Comparison of ENCODE assay signal across 8 cellular contexts in genomic region chr2:196170681-196171247, GRCh38. TPM values are rescaled to one million over a fixed set of nuclear protein-coding genes. Genes with fewer than 3 reads are reported as not detected.
DNase-seq lines count a peak whose midpoint lies in the region; ATAC-seq and TF ChIP-seq lines count a peak whose summit lies in the region.

No MANE protein-coding gene starts in this region.

- H3K27ac Mint-ChIP-seq in IgD-negative memory B cell (peak overlapping the region; percentile 97 to 99 (median 98)), natural killer cell (peak overlapping the region; percentile 95 to 96)
- H3K27ac Mint-ChIP-seq in activated CD8-positive, alpha-beta T cell treated with anti-CD3 and anti-CD28 coated beads for 36 hours = peak overlapping the region; percentile 91

- H3K4me3 ChIP-seq in DOHH2 (ENCODE audit: low read length) = peak overlapping the region; percentile 76
- peak overlapping the region; percentile 83 to 87 for H3K4me3 ChIP-seq in esophagus (ENCODE audit: low read depth in 1 of 2, low read length in 2 of 2)

- peaks cover 19% of the 10 kb centered on the region for H4K20me1 ChIP-seq in DOHH2 (ENCODE audit: control insufficient read depth, insufficient read depth, low read depth, low read length)

- TF ChIP-seq CTCF in DOHH2 (IDR thresholded peaks at IDR 0.05; ENCODE audit: low read depth, low read length, poor library complexity, severe bottlenecking) = no peak
- TF ChIP-seq CTCF in activated CD8-positive, alpha-beta T cell treated with anti-CD3 and anti-CD28 coated beads for 36 hours (IDR thresholded peaks at IDR 0.05) = no peak
- TF ChIP-seq CTCF in natural killer cell (IDR thresholded peaks at IDR 0.05) = no peak
- TF ChIP-seq CTCF in GM10266 (IDR thresholded peaks at IDR 0.05; ENCODE audit: control insufficient read depth, insufficient read depth, low read depth, missing control alignments) = no peak

- no peaks in the 10 kb centered on the region for H3K9me3 Mint-ChIP-seq in IgD-negative memory B cell
- no peaks in the 10 kb centered on the region for H3K9me3 Mint-ChIP-seq in activated CD8-positive, alpha-beta T cell treated with anti-CD3 and anti-CD28 coated beads for 36 hours
- H3K9me3 Mint-ChIP-seq in natural killer cell = no peaks in the 10 kb centered on the region

- H3K27ac ChIP-seq in DOHH2 (ENCODE audit: low read depth, low read length) = peak overlapping the region; percentile 84
- peak overlapping the region; percentile 87 to 90 for H3K27ac ChIP-seq in esophagus (ENCODE audit: low read depth in 2 of 2, low read length in 1 of 2)

- H3K79me2 ChIP-seq in DOHH2 (ENCODE audit: control insufficient read depth, low read length) = peaks cover 94% of the 10 kb centered on the region

- intact Hi-C loops in activated CD8-positive, alpha-beta T cell treated with anti-CD3 and anti-CD28 coated beads for 36 hours (cut with micrococcal nuclease) = loop anchor here (5.0 to 10.0 kb wide), 2 partner anchors 92 to 516 kb away; partner anchors contain the start of gene SLC39A10
- intact Hi-C loops in natural killer cell (cut with micrococcal nuclease) = loop anchor here (1.0 kb wide), 1 partner anchor 8 kb away; no protein-coding TSS in a partner anchor

- H3K36me3 Mint-ChIP-seq in IgD-negative memory B cell = peaks cover 9% of the 10 kb centered on the region
- peaks cover 63% of the 10 kb centered on the region for H3K36me3 Mint-ChIP-seq in activated CD8-positive, alpha-beta T cell treated with anti-CD3 and anti-CD28 coated beads for 36 hours (ENCODE audit: low read depth)
- peaks cover 8% of the 10 kb centered on the region for H3K36me3 Mint-ChIP-seq in natural killer cell

- H3K9me3 ChIP-seq in DOHH2 (ENCODE audit: control insufficient read depth, insufficient read depth, low read length) (no peaks in the 10 kb centered on the region), esophagus (ENCODE audit: control insufficient read depth in 2 of 2, insufficient read depth in 1 of 2, low read depth in 1 of 2, low read length in 1 of 2) (no peaks in the 10 kb centered on the region)

- no peaks in the 10 kb centered on the region for H3K27me3 Mint-ChIP-seq in IgD-negative memory B cell
- no peaks in the 10 kb centered on the region for H3K27me3 Mint-ChIP-seq in activated CD8-positive, alpha-beta T cell treated with anti-CD3 and anti-CD28 coated beads for 36 hours
- no peaks in the 10 kb centered on the region for H3K27me3 Mint-ChIP-seq in natural killer cell (ENCODE audit: low read depth in 2 of 2)

- no peaks in the 10 kb centered on the region for H3K9me2 ChIP-seq in DOHH2 (replicated peaks; ENCODE audit: control insufficient read depth, low read length)

- CTCF ChIA-PET in activated CD8-positive, alpha-beta T cell treated with anti-CD3 and anti-CD28 coated beads for 36 hours (lab: Charles Lee) = interaction anchor here (1.0 to 1.9 kb wide), 9 partner anchors 14 to 283 kb away, joined by 3 to 6 read pairs (median 4); no protein-coding TSS in a partner anchor

- H3K36me3 ChIP-seq in DOHH2 (ENCODE audit: control insufficient read depth, low read length) = peaks cover 88% of the 10 kb centered on the region
- H3K36me3 ChIP-seq in esophagus (ENCODE audit: control insufficient read depth in 2 of 2, insufficient read depth in 2 of 2, low read length in 1 of 2) = no peaks in the 10 kb centered on the region

- ATAC-seq in GM21423 (IDR thresholded peaks at IDR 0.05; ENCODE audit: unreplicated experiment) = peak; percentile 2
- ATAC-seq in activated CD8-positive, alpha-beta T cell treated with anti-CD3 and anti-CD28 coated beads for 36 hours = no peak
- ATAC-seq in natural killer cell = peak; percentile 5 to 21 (median 9)
- ATAC-seq in GM19351 (IDR thresholded peaks at IDR 0.05; ENCODE audit: unreplicated experiment) = no peak

- DNase-seq in activated CD8-positive, alpha-beta T cell treated with anti-CD3 and anti-CD28 coated beads for 36 hours = peak; percentile 50
- DNase-seq in natural killer cell (peak; percentile 44), GM10266 (ENCODE audit: extremely low spot score) (no peak)

- H3K27me3 ChIP-seq in DOHH2 (ENCODE audit: control insufficient read depth, low read length) (no peaks in the 10 kb centered on the region), esophagus (ENCODE audit: control insufficient read depth in 1 of 2, insufficient read depth in 2 of 2, low read length in 2 of 2) (no peaks in the 10 kb centered on the region)

- H3K4me1 ChIP-seq in DOHH2 (ENCODE audit: control insufficient read depth, low read length) = peaks cover 56% of the 10 kb centered on the region
- no peaks in the 10 kb centered on the region for H3K4me1 ChIP-seq in esophagus (ENCODE audit: control insufficient read depth in 2 of 2, insufficient read depth in 2 of 2, low read length in 1 of 2)

- peak overlapping the region; percentile 92 for H3K4me2 ChIP-seq in DOHH2 (ENCODE audit: low read length)

- H3K4me1 Mint-ChIP-seq in IgD-negative memory B cell (peaks cover 31 to 38% (median 32%) of the 10 kb centered on the region in 3 donors), natural killer cell (peaks cover 52 to 57% of the 10 kb centered on the region in 2 donors)
- H3K4me1 Mint-ChIP-seq in activated CD8-positive, alpha-beta T cell treated with anti-CD3 and anti-CD28 coated beads for 36 hours (ENCODE audit: low read depth) = peaks cover 32% of the 10 kb centered on the region

- peaks cover 35% of the 10 kb centered on the region for H3F3A ChIP-seq in DOHH2 (ENCODE audit: control insufficient read depth, insufficient read depth)

- POLR2A ChIA-PET in activated CD8-positive, alpha-beta T cell treated with anti-CD3 and anti-CD28 coated beads for 36 hours (lab: Charles Lee) = interaction anchor here (0.6 to 5.7 kb wide), 31 partner anchors 11 to 610 kb away, joined by 3 to 145 read pairs (median 7); no protein-coding TSS in a partner anchor

- H3K4me3 Mint-ChIP-seq in IgD-negative memory B cell (peak overlapping the region; percentile 98 to 99 (median 99)), natural killer cell (peak overlapping the region; percentile 96)
- peak overlapping the region; percentile 99 for H3K4me3 Mint-ChIP-seq in activated CD8-positive, alpha-beta T cell treated with anti-CD3 and anti-CD28 coated beads for 36 hours

- 0% methylated on average over 45 to 53 of the region's 53 CpGs for WGBS in esophagus, 2 donors

RNA-seq across cellular contexts. Expression of gene STK17B, which starts 0.6 kb away (rescaled TPM):
- polyA plus RNA-seq in IgD-negative memory B cell = 71.9 TPM
- 100 to 1,000 TPM; 237 to 250 TPM for total RNA-seq in activated CD8-positive, alpha-beta T cell treated with anti-CD3 and anti-CD28 coated beads for 36 hours
- polyA plus RNA-seq in esophagus = 1 to 10 TPM; 2.2 to 2.9 TPM
- total RNA-seq in natural killer cell = 100 to 1,000 TPM; 295 to 390 (median 380) TPM

Comparison
In these comparisons a context has a peak if more than half of its experiments do, and no peak if none do; other contexts are left out.
1. ATAC-seq: peak in GM21423 (single experiment) and natural killer cell (3 of 3); none in activated CD8-positive, alpha-beta T cell treated with anti-CD3 and anti-CD28 coated beads for 36 hours (single experiment) and GM19351 (single experiment).
2. Peak in every context shown above with its lines, with median percentiles within 50 percentile points of each other: H3K27ac Mint-ChIP-seq and H3K4me3 Mint-ChIP-seq.